2 cellular contexts compared by ENCODE assay signal in genomic region chr7:25662881-25663588, GRCh38.
TF ChIP-seq lines count a peak whose summit lies in the region.

No MANE protein-coding gene starts in this region.

TF ChIP-seq in GM23338, 12 proteins besides CTCF, POLR2A, EP300 and RAD21:
- TF ChIP-seq STAT1 (IDR thresholded peaks at IDR 0.05; ENCODE audit: unreplicated experiment) (no peak), ZNF462 (CRISPR knock-in tag; IDR thresholded peaks at IDR 0.05) (no peak), CREB1 (CRISPR knock-in tag; IDR thresholded peaks at IDR 0.05; ENCODE audit: low read depth) (no peak), EZH2 (IDR thresholded peaks at IDR 0.05; ENCODE audit: low read depth, unreplicated experiment) (no peak), REST (IDR thresholded peaks at IDR 0.05; ENCODE audit: unreplicated experiment) (no peak), ZNF114 (CRISPR knock-in tag; IDR thresholded peaks at IDR 0.05) (no peak), ETS1 (IDR thresholded peaks at IDR 0.05) (no peak), EZH2phosphoT487 (IDR thresholded peaks at IDR 0.05; ENCODE audit: unreplicated experiment) (no peak), POLR2AphosphoS5 (IDR thresholded peaks at IDR 0.05; ENCODE audit: low read depth) (no peak), ZNF331 (CRISPR knock-in tag; IDR thresholded peaks at IDR 0.05; ENCODE audit: low read depth) (no peak), JUNB (IDR thresholded peaks at IDR 0.05; ENCODE audit: unreplicated experiment) (no peak), NANOG (IDR thresholded peaks at IDR 0.05; ENCODE audit: borderline replicate concordance) (no peak)

TF ChIP-seq in H1, 55 proteins besides CTCF, POLR2A, EP300 and RAD21:
- no peak for TF ChIP-seq SP1 (IDR thresholded peaks at IDR 0.05; ENCODE audit: low read depth, low read length)
- TF ChIP-seq POU5F1 (IDR thresholded peaks at IDR 0.05; ENCODE audit: low read depth, low read length): no peak
- TF ChIP-seq SIX5 (IDR thresholded peaks at IDR 0.05; ENCODE audit: low read depth, low read length): no peak
- no peak for TF ChIP-seq SAP30 (IDR thresholded peaks at IDR 0.05; ENCODE audit: insufficient read depth, insufficient replicate concordance, low read length)
- TF ChIP-seq CHD1 (IDR thresholded peaks at IDR 0.05; ENCODE audit: low read depth, low read length): no peak
- no peak for TF ChIP-seq EGR1 (IDR thresholded peaks at IDR 0.05; ENCODE audit: borderline replicate concordance, low read depth, low read length)
- no peak for TF ChIP-seq YY1 (IDR thresholded peaks at IDR 0.05; ENCODE audit: low read depth, low read length)
- TF ChIP-seq CHD7 (IDR thresholded peaks at IDR 0.05; ENCODE audit: insufficient replicate concordance, low read length): no peak
- TF ChIP-seq CEBPB (IDR thresholded peaks at IDR 0.05; ENCODE audit: low read depth, low read length): no peak
- TF ChIP-seq RXRA (IDR thresholded peaks at IDR 0.05; ENCODE audit: insufficient read depth, low read depth, low read length): no peak
- TF ChIP-seq KDM4A (IDR thresholded peaks at IDR 0.05; ENCODE audit: low read depth, low read length, severe bottlenecking): no peak
- no peak for TF ChIP-seq SP4 (IDR thresholded peaks at IDR 0.05; ENCODE audit: low read length)
- TF ChIP-seq GTF2F1 (IDR thresholded peaks at IDR 0.05; ENCODE audit: borderline replicate concordance, low read depth, low read length): no peak
- TF ChIP-seq POLR2AphosphoS5 (IDR thresholded peaks at IDR 0.05; ENCODE audit: low read depth, low read length): no peak
